In the genomic region with DNA sequence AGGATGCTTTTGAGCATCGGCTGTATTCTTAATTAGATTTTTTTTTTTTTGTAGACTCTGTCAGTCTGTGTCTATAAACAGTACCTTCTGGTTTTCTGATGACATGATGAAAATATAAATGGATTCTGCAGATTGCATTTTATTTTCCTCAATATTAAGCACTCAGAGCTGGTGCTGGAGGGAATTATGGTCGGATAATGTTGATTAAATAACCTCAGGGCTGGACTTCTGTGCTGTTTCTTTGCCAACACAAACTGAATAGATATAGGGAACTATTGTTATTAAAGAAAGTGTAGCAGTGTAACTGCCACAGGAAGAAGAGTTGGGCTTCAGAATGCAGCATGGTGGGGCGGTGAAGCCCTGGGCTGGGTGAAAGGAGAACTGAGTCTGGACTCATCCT, we compare ENCODE assay signal across 19 cellular contexts. TPM values are rescaled to one million over a fixed set of nuclear protein-coding genes. Genes with fewer than 3 reads are reported as not detected.
DNase-seq lines count a peak whose midpoint lies in the region; ATAC-seq and TF ChIP-seq lines count a peak whose summit lies in the region.
"Had no signal": no experiment of that assay in that cellular context is flagged by ENCODE, and none has a peak within 500 bp of the region (broad histone marks: within the 10 kb centered on the region; RNA-seq: fewer than 3 reads in every experiment).

No MANE protein-coding gene starts in this region.

- H3K4me3 ChIP-seq in BE2C (ENCODE audit: low read depth, low read length): peak overlapping the region; percentile 1; the same call in 1 of the 2 replicates
- H3K4me3 ChIP-seq: BLaER1, GM12878, GM23248 had no signal

- peaks cover 36% of the 10 kb centered on the region for H3K4me1 ChIP-seq in BE2C
- H3K4me1 ChIP-seq: BLaER1 had no signal

- H3K9me3 ChIP-seq in BE2C: no peaks in the 10 kb centered on the region
- H3K9me3 ChIP-seq: BLaER1 had no signal

- no peaks in the 10 kb centered on the region for H3K27me3 ChIP-seq in BE2C
- H3K27me3 ChIP-seq: BLaER1 had no signal

- DNase-seq in BE2C (peak; percentile 25), left kidney (ENCODE audit: low read depth, low spot score) (peak; percentile 20)
- no peak for DNase-seq in stimulated activated CD4-positive, alpha-beta T cell treated with anti-CD3 and anti-CD28 coated beads, Interleukin-2, amount 100 ng/mL, for 24 hours
- DNase-seq: 8988T; CD4-positive, alpha-beta T cell; CD8-positive, alpha-beta memory T cell; DMS 273 treated with DMSO at 0.1 percent for 48 hours; DMS79; EL; GDM1; GM23248; H7; HCEC 1CT had no signal

- no peak for TF ChIP-seq CTCF in BE2C (IDR thresholded peaks at IDR 0.05; ENCODE audit: low read depth, low read length)

- no peaks in the 10 kb centered on the region for H3K36me3 ChIP-seq in BE2C
- H3K36me3 ChIP-seq: BLaER1 had no signal

- no peak; the same call in 2 of the 3 replicates for ATAC-seq in SK-N-SH treated with all-trans-retinoic acid at 6 μM for 48 hours
- ATAC-seq in GM19455 (IDR thresholded peaks at IDR 0.05; ENCODE audit: unreplicated experiment): no peak
- no peak for ATAC-seq in HG03108 (IDR thresholded peaks at IDR 0.05; ENCODE audit: unreplicated experiment)
- no peak for ATAC-seq in GM18868 (IDR thresholded peaks at IDR 0.05; ENCODE audit: unreplicated experiment)
- ATAC-seq: GM12878 had no signal

TF ChIP-seq in SK-N-SH treated with all-trans-retinoic acid at 6 μM for 48 hours, 23 proteins besides CTCF, POLR2A, EP300 and RAD21:
- TF ChIP-seq TOX (CRISPR knock-in tag; IDR thresholded peaks at IDR 0.05; ENCODE audit: borderline replicate concordance): no peak
- TF ChIP-seq ISL1 (CRISPR knock-in tag; IDR thresholded peaks at IDR 0.05): peak; percentile 78
- TF ChIP-seq, protein P1, sequence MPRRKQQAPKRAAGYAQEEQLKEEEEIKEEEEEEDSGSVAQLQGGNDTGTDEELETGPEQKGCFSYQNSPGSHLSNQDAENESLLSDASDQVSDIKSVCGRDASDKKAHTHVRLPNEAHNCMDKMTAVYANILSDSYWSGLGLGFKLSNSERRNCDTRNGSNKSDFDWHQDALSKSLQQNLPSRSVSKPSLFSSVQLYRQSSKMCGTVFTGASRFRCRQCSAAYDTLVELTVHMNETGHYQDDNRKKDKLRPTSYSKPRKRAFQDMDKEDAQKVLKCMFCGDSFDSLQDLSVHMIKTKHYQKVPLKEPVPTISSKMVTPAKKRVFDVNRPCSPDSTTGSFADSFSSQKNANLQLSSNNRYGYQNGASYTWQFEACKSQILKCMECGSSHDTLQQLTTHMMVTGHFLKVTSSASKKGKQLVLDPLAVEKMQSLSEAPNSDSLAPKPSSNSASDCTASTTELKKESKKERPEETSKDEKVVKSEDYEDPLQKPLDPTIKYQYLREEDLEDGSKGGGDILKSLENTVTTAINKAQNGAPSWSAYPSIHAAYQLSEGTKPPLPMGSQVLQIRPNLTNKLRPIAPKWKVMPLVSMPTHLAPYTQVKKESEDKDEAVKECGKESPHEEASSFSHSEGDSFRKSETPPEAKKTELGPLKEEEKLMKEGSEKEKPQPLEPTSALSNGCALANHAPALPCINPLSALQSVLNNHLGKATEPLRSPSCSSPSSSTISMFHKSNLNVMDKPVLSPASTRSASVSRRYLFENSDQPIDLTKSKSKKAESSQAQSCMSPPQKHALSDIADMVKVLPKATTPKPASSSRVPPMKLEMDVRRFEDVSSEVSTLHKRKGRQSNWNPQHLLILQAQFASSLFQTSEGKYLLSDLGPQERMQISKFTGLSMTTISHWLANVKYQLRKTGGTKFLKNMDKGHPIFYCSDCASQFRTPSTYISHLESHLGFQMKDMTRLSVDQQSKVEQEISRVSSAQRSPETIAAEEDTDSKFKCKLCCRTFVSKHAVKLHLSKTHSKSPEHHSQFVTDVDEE (CRISPR knock-in tag; IDR thresholded peaks at IDR 0.05): peak; percentile 59; the same call in 1 of the 2 replicates
- peak; percentile 91 for TF ChIP-seq TCF4 (CRISPR knock-in tag; IDR thresholded peaks at IDR 0.05; ENCODE audit: borderline replicate concordance)

RNA-seq across cellular contexts. Expression of a gene that starts 57.0 kb away (rescaled TPM):
- polyA plus RNA-seq in BE2C (2012; ENCODE audit: insufficient read depth, insufficient read length, low read depth): 55.0 TPM
- polyA plus RNA-seq: CD8-positive, alpha-beta memory T cell had no signal

Comparison
In these comparisons a context has a peak if more than half of its experiments do, and no peak if none do; other contexts are left out.
1. DNase-seq: peak in BE2C (single experiment) and left kidney (single experiment); none in stimulated activated CD4-positive, alpha-beta T cell treated with anti-CD3 and anti-CD28 coated beads, Interleukin-2, amount 100 ng/mL, for 24 hours (0 of 2).